In the genomic region with DNA sequence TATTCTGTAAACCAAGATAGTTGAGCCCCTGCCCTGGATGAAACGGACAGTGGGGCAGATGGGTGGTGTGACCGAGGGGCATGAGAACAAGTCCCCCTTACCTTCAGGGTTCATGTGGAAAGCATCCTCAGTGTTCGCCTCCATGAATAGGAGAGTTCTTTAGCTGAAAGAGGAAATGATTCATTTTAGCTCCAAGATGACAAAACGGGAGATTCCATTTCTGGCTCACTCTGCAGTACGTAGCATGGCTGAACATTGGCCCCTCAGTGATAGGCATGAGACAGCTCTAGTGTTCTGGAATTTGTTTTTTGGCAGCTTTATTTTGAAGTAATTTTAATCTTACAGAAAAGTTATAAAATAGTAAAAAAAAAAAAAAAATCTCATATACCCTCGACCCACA, we compare ENCODE assay signal across 14 cellular contexts.
DNase-seq lines count a peak whose midpoint lies in the region; ATAC-seq and TF ChIP-seq lines count a peak whose summit lies in the region.
"Had no signal": no experiment of that assay in that cellular context is flagged by ENCODE, and none has a peak within 500 bp of the region (broad histone marks: within the 10 kb centered on the region; RNA-seq: fewer than 3 reads in every experiment).

No MANE protein-coding gene starts in this region.

- peak; percentile 83 for ATAC-seq in GM21360 (IDR thresholded peaks at IDR 0.05; ENCODE audit: unreplicated experiment)
- ATAC-seq: HepG2, pancreas had no signal

- no peaks in the 10 kb centered on the region for H3K9me3 ChIP-seq in fibroblast of lung (ENCODE audit: control insufficient read depth, insufficient read depth, low read depth, low read length)
- H3K9me3 ChIP-seq: esophagus muscularis mucosa, pancreas had no signal

- H3K4me1 Mint-ChIP-seq in activated T-helper 1 cell treated with anti-CD3 and anti-CD28 coated beads, Interleukin-12 subunit alpha, Interleukin-12 subunit beta, Interleukin-2, Interleukin-4 antibody, amounts not matched to agents 30 ng/mL and 10 ng/mL and 1 ng/mL, durations not matched to agents 14 hours and 24 hours and 36 hours (ENCODE audit: low read depth) = no peaks in the 10 kb centered on the region
- H3K4me1 Mint-ChIP-seq: activated naive CD8-positive, alpha-beta T cell treated with anti-CD3 and anti-CD28 coated beads, Interleukin-2, amount 10 ng/mL, durations not matched to agents 7 days and 5 days had no signal

- DNase-seq in AG09309 (ENCODE audit: low read depth) = peak; percentile 63
- peak; percentile 41 for DNase-seq in LHCN-M2 (ENCODE audit: low read depth)
- peak; percentile 29 to 78 for DNase-seq in fibroblast of lung (ENCODE audit: low read depth in 2 of 2)
- no peak for DNase-seq in activated effector memory CD4-positive, alpha-beta T cell treated with anti-CD3 and anti-CD28 coated beads, Interleukin-2, amount 50 U/mL, for 16 hours
- no peak for DNase-seq in activated T-helper 1 cell treated with anti-CD3 and anti-CD28 coated beads, Interleukin-12 subunit alpha, Interleukin-12 subunit beta, Interleukin-2, Interleukin-4 antibody, amounts not matched to agents 30 ng/mL and 10 ng/mL and 1 ng/mL, durations not matched to agents 14 hours and 24 hours and 36 hours (ENCODE audit: low spot score)
- no peak for DNase-seq in SK-N-DZ (ENCODE audit: low spot score)
- DNase-seq in NOMO-1 treated with dmso at 0.1 percent for 144 hours (lab: John Stamatoyannopoulos, UW; ENCODE audit: unreplicated experiment) = no peak
- DNase-seq: activated CD4-positive, alpha-beta T cell treated with anti-CD3 and anti-CD28 coated beads for 4 hours; activated naive CD8-positive, alpha-beta T cell treated with anti-CD3 and anti-CD28 coated beads, Interleukin-2, amount 10 ng/mL, durations not matched to agents 7 days and 5 days; pancreas had no signal

- H2AFZ ChIP-seq in fibroblast of lung (ENCODE audit: low read length) = no peak overlapping the region

- no peak overlapping the region for H3K27ac Mint-ChIP-seq in activated T-helper 1 cell treated with anti-CD3 and anti-CD28 coated beads, Interleukin-12 subunit alpha, Interleukin-12 subunit beta, Interleukin-2, Interleukin-4 antibody, amounts not matched to agents 30 ng/mL and 10 ng/mL and 1 ng/mL, durations not matched to agents 14 hours and 24 hours and 36 hours
- H3K27ac Mint-ChIP-seq: activated naive CD8-positive, alpha-beta T cell treated with anti-CD3 and anti-CD28 coated beads, Interleukin-2, amount 10 ng/mL, durations not matched to agents 7 days and 5 days had no signal

- H3K27me3 ChIP-seq in fibroblast of lung (ENCODE audit: control insufficient read depth, insufficient read depth, low read length) = no peaks in the 10 kb centered on the region
- H3K27me3 ChIP-seq: esophagus muscularis mucosa, pancreas had no signal

- no peaks in the 10 kb centered on the region for H3K9me3 Mint-ChIP-seq in activated T-helper 1 cell treated with anti-CD3 and anti-CD28 coated beads, Interleukin-12 subunit alpha, Interleukin-12 subunit beta, Interleukin-2, Interleukin-4 antibody, amounts not matched to agents 30 ng/mL and 10 ng/mL and 1 ng/mL, durations not matched to agents 14 hours and 24 hours and 36 hours
- H3K9me3 Mint-ChIP-seq: activated naive CD8-positive, alpha-beta T cell treated with anti-CD3 and anti-CD28 coated beads, Interleukin-2, amount 10 ng/mL, durations not matched to agents 7 days and 5 days had no signal

- no peaks in the 10 kb centered on the region for H3K36me3 Mint-ChIP-seq in activated T-helper 1 cell treated with anti-CD3 and anti-CD28 coated beads, Interleukin-12 subunit alpha, Interleukin-12 subunit beta, Interleukin-2, Interleukin-4 antibody, amounts not matched to agents 30 ng/mL and 10 ng/mL and 1 ng/mL, durations not matched to agents 14 hours and 24 hours and 36 hours (ENCODE audit: low read depth)
- H3K36me3 Mint-ChIP-seq: activated naive CD8-positive, alpha-beta T cell treated with anti-CD3 and anti-CD28 coated beads, Interleukin-2, amount 10 ng/mL, durations not matched to agents 7 days and 5 days had no signal

- H3K79me2 ChIP-seq in fibroblast of lung (ENCODE audit: control insufficient read depth, insufficient read depth, low read length) = no peaks in the 10 kb centered on the region

- peaks cover 6% of the 10 kb centered on the region for H3K27me3 Mint-ChIP-seq in activated T-helper 1 cell treated with anti-CD3 and anti-CD28 coated beads, Interleukin-12 subunit alpha, Interleukin-12 subunit beta, Interleukin-2, Interleukin-4 antibody, amounts not matched to agents 30 ng/mL and 10 ng/mL and 1 ng/mL, durations not matched to agents 14 hours and 24 hours and 36 hours (ENCODE audit: insufficient read depth)

- no peak overlapping the region for H3K27ac ChIP-seq in fibroblast of lung (ENCODE audit: insufficient read depth, low read length)
- H3K27ac ChIP-seq: pancreas had no signal

- TF ChIP-seq CTCF in AG09309 (IDR thresholded peaks at IDR 0.05; ENCODE audit: control insufficient read depth, insufficient read depth, low read depth, low read length, missing control alignments) (no peak), fibroblast of lung (conservative IDR thresholded peaks at IDR 0.05 in 1 of 2, IDR thresholded peaks at IDR 0.05 in 1 of 2; ENCODE audit: low read depth in 1 of 2, low read length in 2 of 2) (no peak)

- H3K4me1 ChIP-seq in fibroblast of lung (ENCODE audit: control insufficient read depth, extremely low read depth, insufficient read depth, low read length) = peaks cover 2% of the 10 kb centered on the region
- H3K4me1 ChIP-seq: esophagus muscularis mucosa had no signal

- no peaks in the 10 kb centered on the region for H3K36me3 ChIP-seq in fibroblast of lung (ENCODE audit: control insufficient read depth, insufficient read depth, low read length)
- H3K36me3 ChIP-seq: esophagus muscularis mucosa, pancreas had no signal

- intact Hi-C loops in activated T-helper 1 cell treated with anti-CD3 and anti-CD28 coated beads, Interleukin-12 subunit alpha, Interleukin-12 subunit beta, Interleukin-2, Interleukin-4 antibody, amounts not matched to agents 30 ng/mL and 10 ng/mL and 1 ng/mL, durations not matched to agents 14 hours and 24 hours and 36 hours (cut with micrococcal nuclease) = no loop called here

- H4K20me1 ChIP-seq in fibroblast of lung (ENCODE audit: control insufficient read depth, extremely low read depth, insufficient read depth, low read length) = no peaks in the 10 kb centered on the region

- no peak overlapping the region for H3K4me3 Mint-ChIP-seq in activated T-helper 1 cell treated with anti-CD3 and anti-CD28 coated beads, Interleukin-12 subunit alpha, Interleukin-12 subunit beta, Interleukin-2, Interleukin-4 antibody, amounts not matched to agents 30 ng/mL and 10 ng/mL and 1 ng/mL, durations not matched to agents 14 hours and 24 hours and 36 hours
- H3K4me3 Mint-ChIP-seq: activated naive CD8-positive, alpha-beta T cell treated with anti-CD3 and anti-CD28 coated beads, Interleukin-2, amount 10 ng/mL, durations not matched to agents 7 days and 5 days; CD14-positive monocyte had no signal

- H3K4me2 ChIP-seq in fibroblast of lung (ENCODE audit: extremely low read depth, insufficient read depth, low read length) = no peak overlapping the region

- H3K9ac ChIP-seq in fibroblast of lung (ENCODE audit: insufficient read depth, low read length) = no peak overlapping the region

- H3K4me3 ChIP-seq in AG09309 (ENCODE audit: control insufficient read depth, low read depth, low read length) (no peak overlapping the region), fibroblast of lung (replicated peaks in 1 of 4; ENCODE audit: control extremely low read depth in 1 of 4, insufficient read depth in 1 of 4, low read depth in 3 of 4, low read length in 4 of 4) (no peak overlapping the region)
- H3K4me3 ChIP-seq: esophagus muscularis mucosa, pancreas had no signal

Comparison
In these comparisons a context has a peak if more than half of its experiments do, and no peak if none do; other contexts are left out.
1. DNase-seq: peak in AG09309 (single experiment), LHCN-M2 (single experiment) and fibroblast of lung (2 of 2); none in activated effector memory CD4-positive, alpha-beta T cell treated with anti-CD3 and anti-CD28 coated beads, Interleukin-2, amount 50 U/mL, for 16 hours (single experiment), activated T-helper 1 cell treated with anti-CD3 and anti-CD28 coated beads, Interleukin-12 subunit alpha, Interleukin-12 subunit beta, Interleukin-2, Interleukin-4 antibody, amounts not matched to agents 30 ng/mL and 10 ng/mL and 1 ng/mL, durations not matched to agents 14 hours and 24 hours and 36 hours (single experiment), SK-N-DZ (single experiment) and NOMO-1 treated with dmso at 0.1 percent for 144 hours (single experiment).